8 cellular contexts compared by ENCODE assay signal in the genomic region with DNA sequence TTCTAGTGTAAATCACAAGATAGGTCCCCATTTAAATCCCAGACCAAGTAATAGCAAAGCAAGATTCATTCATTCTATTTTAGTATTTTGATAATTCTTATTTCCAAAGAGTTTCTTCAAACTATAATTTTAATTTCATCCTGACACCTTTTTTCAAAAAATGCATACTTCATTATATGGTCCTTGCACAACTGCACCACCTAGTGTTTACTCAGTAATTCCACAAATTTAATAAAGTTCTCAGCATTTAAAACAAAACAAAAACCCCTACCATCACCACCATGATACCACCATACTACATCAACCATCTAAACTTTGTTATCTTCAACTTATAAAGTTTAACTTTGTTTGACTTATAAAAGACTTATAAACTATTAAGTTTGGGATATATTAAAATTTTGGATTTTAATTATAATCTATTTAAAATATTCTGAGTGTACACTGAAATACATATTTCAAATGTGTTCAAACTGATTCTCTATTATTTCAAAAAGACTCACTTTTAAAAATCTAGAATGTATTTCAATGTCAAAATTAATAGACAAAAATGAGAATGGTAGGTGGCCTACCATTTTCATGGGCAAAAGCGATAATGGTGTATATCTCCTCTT. TPM values are rescaled to one million over a fixed set of nuclear protein-coding genes. Genes with fewer than 3 reads are reported as not detected.
DNase-seq lines count a peak whose midpoint lies in the region; ATAC-seq and TF ChIP-seq lines count a peak whose summit lies in the region.

No MANE protein-coding gene starts in this region.

- H3K9me3 Mint-ChIP-seq in effector memory CD8-positive, alpha-beta T cell, result no peaks in the 10 kb centered on the region

- TF ChIP-seq CTCF in retinal pigment epithelial cell (conservative IDR thresholded peaks at IDR 0.05; ENCODE audit: low read depth, low read length), result peak; percentile 69

- no peaks in the 10 kb centered on the region for H3K4me1 Mint-ChIP-seq in effector memory CD8-positive, alpha-beta T cell (ENCODE audit: low read depth in 2 of 2)

- H3K4me3 Mint-ChIP-seq in effector memory CD8-positive, alpha-beta T cell, result no peak overlapping the region

- no peak overlapping the region for H3K4me3 ChIP-seq in retinal pigment epithelial cell (ENCODE audit: low read length)

- H3K36me3 Mint-ChIP-seq in effector memory CD8-positive, alpha-beta T cell (ENCODE audit: insufficient read depth), result no peaks in the 10 kb centered on the region

- no peak for ATAC-seq in HG03196 (IDR thresholded peaks at IDR 0.05; ENCODE audit: unreplicated experiment)
- ATAC-seq in effector memory CD8-positive, alpha-beta T cell (replicated peaks), result no peak

- H3K27me3 Mint-ChIP-seq in effector memory CD8-positive, alpha-beta T cell, result no peaks in the 10 kb centered on the region

- H3K27ac Mint-ChIP-seq in effector memory CD8-positive, alpha-beta T cell, result no peak overlapping the region

- peak; percentile 13 for DNase-seq in NOMO-1 treated with DMSO at 0.1 percent for 48 hours (lab: John Stamatoyannopoulos, UW; ENCODE audit: unreplicated experiment)
- no peak for DNase-seq in NOMO-1 (lab: John Stamatoyannopoulos, UW; ENCODE audit: unreplicated experiment in 2 of 2)
- DNase-seq in NCI-H1694 treated with DMSO at 0.1 percent for 48 hours (lab: John Stamatoyannopoulos, UW), result peak; percentile 37
- peak; percentile 37 for DNase-seq in dermis blood vessel endothelial cell
- no peak for DNase-seq in retinal pigment epithelial cell (ENCODE audit: low read depth)
- DNase-seq in retina, result no peak
- no peak for DNase-seq in effector memory CD8-positive, alpha-beta T cell

RNA-seq across cellular contexts. Expression of a gene that starts 44.2 kb away (rescaled TPM):
- 5.9 and 6.8 TPM in 2 replicates for total RNA-seq in dermis blood vessel endothelial cell

RNA-seq across cellular contexts. Expression of a gene that starts 44.6 kb away (rescaled TPM):
- total RNA-seq in dermis blood vessel endothelial cell, result 118 and 139 TPM in 2 replicates

Comparison
In these comparisons a context has a peak if more than half of its experiments do, and no peak if none do; other contexts are left out.
1. DNase-seq: peak in NOMO-1 treated with DMSO at 0.1 percent for 48 hours (single experiment), NCI-H1694 treated with DMSO at 0.1 percent for 48 hours (single experiment) and dermis blood vessel endothelial cell (single experiment); none in NOMO-1 (0 of 2), retinal pigment epithelial cell (single experiment), retina (single experiment) and effector memory CD8-positive, alpha-beta T cell (0 of 3).